ENCODE assay signal across 8 cellular contexts in genomic region chr19:47663911-47664771, GRCh38. TPM values are rescaled to one million over a fixed set of nuclear protein-coding genes. Genes with fewer than 3 reads are reported as not detected.
A peak's percentile ranks its signal among the peaks of the same experiment; 100 is the strongest.
DNase-seq lines count a peak whose midpoint lies in the region; ATAC-seq and TF ChIP-seq lines count a peak whose summit lies in the region.

No MANE protein-coding gene starts in this region.

- ATAC-seq in Panc1 (peak; percentile 63), omental fat pad (ENCODE audit: low FRiP score) (peak; percentile 91)
- ATAC-seq in naive thymus-derived CD8-positive, alpha-beta T cell = no peak

- peaks cover 7% of the 10 kb centered on the region for H3K4me1 ChIP-seq in Panc1 (ENCODE audit: control insufficient read depth, insufficient read depth, low read length)

- peak overlapping the region in 2 of 10 donors; percentile 19 to 52 for H3K27ac Mint-ChIP-seq in naive thymus-derived CD8-positive, alpha-beta T cell

- H3K4me3 Mint-ChIP-seq in naive thymus-derived CD8-positive, alpha-beta T cell = no peak overlapping the region

- peaks cover 0 to 43% (median 2%) of the 10 kb centered on the region in 3 donors for H3K36me3 Mint-ChIP-seq in naive thymus-derived CD8-positive, alpha-beta T cell

- DNase-seq in Ammon's horn (ENCODE audit: low spot score) = peak; percentile 89
- DNase-seq in Panc1 (ENCODE audit: low read depth, low spot score) = no peak
- peak; percentile 99 for DNase-seq in fibroblast of gingiva (ENCODE audit: low read depth)
- peak; percentile 41 for DNase-seq in omental fat pad (ENCODE audit: low spot score)
- DNase-seq in activated CD4-positive, alpha-beta T cell treated with anti-CD3 and anti-CD28 coated beads for 1 hour = no peak
- DNase-seq in GM20000 (ENCODE audit: low spot score) = no peak
- no peak for DNase-seq in HUDEP-2 (lab: John Stamatoyannopoulos, UW; ENCODE audit: unreplicated experiment in 76 of 76)
- DNase-seq in naive thymus-derived CD8-positive, alpha-beta T cell = no peak

- POLR2A ChIA-PET in Panc1 (lab: Charles Lee) = no interaction called here
- POLR2A ChIA-PET in naive thymus-derived CD8-positive, alpha-beta T cell (lab: Charles Lee) = no interaction called here

- H3K4me3 ChIP-seq in Panc1 (ENCODE audit: low read depth in 2 of 2, low read length in 2 of 2) = no peak overlapping the region

- CTCF ChIA-PET in Panc1 (lab: Charles Lee) = no interaction called here

- no peak overlapping the region for H3K27ac ChIP-seq in Panc1 (ENCODE audit: low read length)

- no peaks in the 10 kb centered on the region for H3K9me3 Mint-ChIP-seq in naive thymus-derived CD8-positive, alpha-beta T cell

- no peaks in the 10 kb centered on the region for H3K27me3 ChIP-seq in Panc1 (ENCODE audit: control insufficient read depth, insufficient read depth, low read length)

- TF ChIP-seq CTCF in Panc1 (IDR thresholded peaks at IDR 0.05) (no peak), omental fat pad (IDR thresholded peaks at IDR 0.05) (no peak), GM20000 (IDR thresholded peaks at IDR 0.05; ENCODE audit: extremely low read depth, missing control alignments) (no peak)

- H3K36me3 ChIP-seq in Panc1 (ENCODE audit: control insufficient read depth, insufficient read depth, low read length) = no peaks in the 10 kb centered on the region

- intact Hi-C loops in Panc1 (cut with micrococcal nuclease; ENCODE audit: unreplicated experiment) = no loop called here

- in situ Hi-C loops in Panc1 (cut with HindIII; ENCODE audit: low pct_unique_long_range_greater_than_20kb, low sequenced_read_pairs) = no loop called here

- no peaks in the 10 kb centered on the region for H3K27me3 Mint-ChIP-seq in naive thymus-derived CD8-positive, alpha-beta T cell

- H3K9me3 ChIP-seq in Panc1 (ENCODE audit: control insufficient read depth, insufficient read depth, low read depth, low read length) = no peaks in the 10 kb centered on the region

- H3K4me1 Mint-ChIP-seq in naive thymus-derived CD8-positive, alpha-beta T cell = peaks cover 18 to 65% (median 28%) of the 10 kb centered on the region in 4 donors

- no TSS peak for BruUV-seq in Panc1 (replicated peaks; lab: Mats Ljungman, UMichigan)

RNA-seq across cellular contexts. Expression of gene EHD2, which starts 49.1 kb away (rescaled TPM):
- total RNA-seq in Panc1 (2021; ENCODE audit: unreplicated experiment) = 41.8 TPM
- 91.0 TPM for polyA plus RNA-seq in Panc1 (2012; ENCODE audit: insufficient read length)
- 100 to 1,000 TPM in 3 of 4 donors, 10 to 100 TPM in 1; 93.5 to 184 (median 124) TPM for total RNA-seq in omental fat pad
- total RNA-seq in naive thymus-derived CD8-positive, alpha-beta T cell = not detected
- polyA plus RNA-seq in naive thymus-derived CD8-positive, alpha-beta T cell = not detected

RNA-seq across cellular contexts. Expression of gene BICRA, which starts 55.2 kb away (rescaled TPM):
- total RNA-seq in Panc1 (2021; ENCODE audit: unreplicated experiment) (13.7 TPM), omental fat pad (10 to 100 TPM in 1 of 4 donors, 1 to 10 TPM in 3; 3.2 to 20.3 (median 6.8) TPM)
- 10.3 TPM for polyA plus RNA-seq in Panc1 (2012; ENCODE audit: insufficient read length)
- total RNA-seq in naive thymus-derived CD8-positive, alpha-beta T cell = 10 to 100 TPM; 32.7 to 35.5 TPM
- polyA plus RNA-seq in naive thymus-derived CD8-positive, alpha-beta T cell = 1 to 10 TPM in 1 of 3 donors, under 1 TPM in 2; 0.23 to 1.4 (median 0.50) TPM

Comparison
In these comparisons a context has a peak if more than half of its experiments do, and no peak if none do; other contexts are left out.
1. DNase-seq: peak in Ammon's horn (single experiment), fibroblast of gingiva (single experiment) and omental fat pad (single experiment); none in Panc1 (single experiment), activated CD4-positive, alpha-beta T cell treated with anti-CD3 and anti-CD28 coated beads for 1 hour (single experiment), GM20000 (single experiment), HUDEP-2 (0 of 76) and naive thymus-derived CD8-positive, alpha-beta T cell (0 of 10).
2. ATAC-seq: peak in Panc1 (single experiment) and omental fat pad (single experiment); none in naive thymus-derived CD8-positive, alpha-beta T cell (0 of 2).
3. RNA of gene EHD2, which starts 49.1 kb away (total RNA-seq): 93.5 to 184 TPM in omental fat pad and 41.8 TPM in Panc1 (single experiment); not detected in naive thymus-derived CD8-positive, alpha-beta T cell; every median in the first group is over 10 times any median in the second.